21 cellular contexts compared by ENCODE assay signal in genomic region chr16:72721981-72722380, GRCh38.
DNase-seq lines count a peak whose midpoint lies in the region; ATAC-seq and TF ChIP-seq lines count a peak whose summit lies in the region.
"Had no signal": no experiment of that assay in that cellular context is flagged by ENCODE, and none has a peak within 500 bp of the region (broad histone marks: within the 10 kb centered on the region; RNA-seq: fewer than 3 reads in every experiment).

No MANE protein-coding gene starts in this region.

- ATAC-seq in HG02981 (IDR thresholded peaks at IDR 0.05; ENCODE audit: unreplicated experiment): no peak
- ATAC-seq: activated CD4-positive, alpha-beta T cell treated with anti-CD3 and anti-CD28 coated beads for 36 hours; heart right ventricle; left lobe of liver; stimulated activated memory B cell treated with anti-CD40 and anti-IgM and Interleukin-4, amounts not matched to agents 10 μg/mL and 1 μg/mL and 100 μg/mL, for 72 hours had no signal

- TF ChIP-seq CTCF in LNCaP clone FGC (IDR thresholded peaks at IDR 0.05; ENCODE audit: control insufficient read depth, extremely low read depth, insufficient read depth): no peak

- H3K9ac ChIP-seq in iPS-20b (ENCODE audit: low read depth, low read length): no peak overlapping the region
- H3K9ac ChIP-seq: BLaER1 had no signal

- no peaks in the 10 kb centered on the region for H3K36me3 ChIP-seq in iPS-20b (ENCODE audit: insufficient read depth, low read depth, low read length)
- H3K36me3 ChIP-seq: BLaER1, heart right ventricle, SJCRH30 had no signal

- no peak overlapping the region for H3K27ac ChIP-seq in iPS-20b (ENCODE audit: low read length)
- H3K27ac ChIP-seq: BLaER1, heart right ventricle, HL-60, SJCRH30 had no signal

- no peaks in the 10 kb centered on the region for H3K9me3 ChIP-seq in iPS-20b (ENCODE audit: insufficient read depth, low read depth, low read length)
- H3K9me3 ChIP-seq: BLaER1, heart right ventricle, SJCRH30 had no signal

- no peaks in the 10 kb centered on the region for H3K27me3 ChIP-seq in iPS-20b (ENCODE audit: insufficient read depth, low read length)
- H3K27me3 ChIP-seq: BLaER1, heart right ventricle, SJCRH30 had no signal

- H3K4me3 ChIP-seq in LNCaP clone FGC (ENCODE audit: low read depth, low read length): no peak overlapping the region; the same call in 1 of the 2 replicates
- H3K4me3 ChIP-seq in iPS-20b (ENCODE audit: low read length): peak overlapping the region; percentile 19; the same call in 1 of the 2 replicates
- H3K4me3 ChIP-seq: BLaER1, heart right ventricle, SJCRH30 had no signal

- DNase-seq in COR-L47 (lab: John Stamatoyannopoulos, UW): peak; percentile 90
- DNase-seq in LNCaP clone FGC (ENCODE audit: low read depth): peak; percentile 25
- peak; percentile 52 for DNase-seq in NCI-H748 treated with DMSO at 0.1 percent for 48 hours (lab: John Stamatoyannopoulos, UW)
- no peak for DNase-seq in MV-4-11 (lab: John Stamatoyannopoulos, UW)
- no peak for DNase-seq in stimulated activated CD4-positive, alpha-beta T cell treated with anti-CD3 and anti-CD28 coated beads, Interleukin-15, amount 100 ng/mL, for 24 hours
- DNase-seq: ACHN; activated CD4-positive, alpha-beta T cell treated with anti-CD3 and anti-CD28 coated beads for 36 hours; activated gamma-delta T cell; effector CD4-positive, alpha-beta T cell; HCEC 1CT; heart right ventricle; mesenchymal stem cell; NCI-H1436; SJCRH30; stimulated activated CD4-positive, alpha-beta T cell treated with anti-CD3 and anti-CD28 coated beads, Interleukin-2, amount 100 ng/mL, for 48 hours had no signal

- H3K4me1 ChIP-seq in iPS-20b (ENCODE audit: insufficient read depth, low read length): peaks cover 28% of the 10 kb centered on the region
- H3K4me1 ChIP-seq: BLaER1, heart right ventricle, SJCRH30 had no signal

Comparison
In these comparisons a context has a peak if more than half of its experiments do, and no peak if none do; other contexts are left out.
1. DNase-seq: peak in COR-L47 (single experiment), LNCaP clone FGC (single experiment) and NCI-H748 treated with DMSO at 0.1 percent for 48 hours (single experiment); none in MV-4-11 (single experiment) and stimulated activated CD4-positive, alpha-beta T cell treated with anti-CD3 and anti-CD28 coated beads, Interleukin-15, amount 100 ng/mL, for 24 hours (single experiment).